11 cellular contexts compared by ENCODE assay signal in genomic region chr6:112683926-112684325, GRCh38.
A peak's percentile ranks its signal among the peaks of the same experiment; 100 is the strongest.
DNase-seq lines count a peak whose midpoint lies in the region; ATAC-seq and TF ChIP-seq lines count a peak whose summit lies in the region.
"Had no signal": no experiment of that assay in that cellular context is flagged by ENCODE, and none has a peak within 500 bp of the region (broad histone marks: within the 10 kb centered on the region; RNA-seq: fewer than 3 reads in every experiment).

No MANE protein-coding gene starts in this region.

- H3K9ac ChIP-seq in GM23248, result no peak overlapping the region
- H3K9ac ChIP-seq in H9 (ENCODE audit: extremely low read depth, insufficient read length, low read length), result no peak overlapping the region

- H3K4me1 Mint-ChIP-seq in H9, result peaks cover 0 to 4% of the 10 kb centered on the region in 2 experiments; a peak in 1 of 4 replicates
- H3K4me1 Mint-ChIP-seq: activated CD8-positive, alpha-beta memory T cell treated with anti-CD3 and anti-CD28 coated beads, Interleukin-2, amount 10 ng/mL, durations not matched to agents 7 days and 5 days had no signal

- no peak overlapping the region for H3K18ac ChIP-seq in H9 (ENCODE audit: insufficient read length, low read depth, low read length)

- no peak overlapping the region for H3K4ac ChIP-seq in H9 (ENCODE audit: low read depth, low read length)

- no peak for ATAC-seq in GM21526 (IDR thresholded peaks at IDR 0.05; ENCODE audit: low FRiP score, unreplicated experiment)
- ATAC-seq: activated CD8-positive, alpha-beta memory T cell treated with anti-CD3 and anti-CD28 coated beads, Interleukin-2, amount 10 ng/mL, durations not matched to agents 7 days and 5 days; activated naive CD4-positive, alpha-beta T cell treated with anti-CD3 and anti-CD28 coated beads, Interleukin-2, amount 50 U/mL, for 72 hours had no signal

- no peak overlapping the region for H3K4me3 Mint-ChIP-seq in H9
- H3K4me3 Mint-ChIP-seq: activated CD8-positive, alpha-beta memory T cell treated with anti-CD3 and anti-CD28 coated beads, Interleukin-2, amount 10 ng/mL, durations not matched to agents 7 days and 5 days had no signal

- no peak overlapping the region for H3K14ac ChIP-seq in H9 (ENCODE audit: insufficient read depth, low read length)

- H3K27ac ChIP-seq in GM23248 (peak overlapping the region; percentile 61), SJCRH30 (peak overlapping the region; percentile 3; the same call in 1 of the 2 replicates), H9 (ENCODE audit: insufficient read length, low read depth, low read length) (no peak overlapping the region)
- H3K27ac ChIP-seq: tibial artery had no signal

- H3K23ac ChIP-seq in H9 (ENCODE audit: insufficient read length, low read depth, low read length), result no peak overlapping the region

- 0 to 1% methylated on average over 3 of the region's 3 CpGs for WGBS in GM23248 (ENCODE audit: low coverage in 1 of 2, low lambda C conversion rate in 2 of 2, missing lambda C conversion rate in 2 of 2), 2 experiments
- WGBS in H9 (ENCODE audit: extremely low coverage, insufficient read length, low lambda C conversion rate), result no CpG with 5 or more reads among the region's 3 CpGs

- H3K27me3 ChIP-seq in GM23248 (replicated peaks; ENCODE audit: insufficient read depth) (no peaks in the 10 kb centered on the region), SJCRH30 (no peaks in the 10 kb centered on the region), H9 (ENCODE audit: insufficient read depth, low read length) (no peaks in the 10 kb centered on the region)
- H3K27me3 ChIP-seq: tibial artery had no signal

- no peak overlapping the region for H3T11ph ChIP-seq in H9 (ENCODE audit: low read length)

- H3K36me3 Mint-ChIP-seq in H9 (ENCODE audit: insufficient read depth in 1 of 3, low read depth in 3 of 3), result no peaks in the 10 kb centered on the region
- H3K36me3 Mint-ChIP-seq: activated CD8-positive, alpha-beta memory T cell treated with anti-CD3 and anti-CD28 coated beads, Interleukin-2, amount 10 ng/mL, durations not matched to agents 7 days and 5 days; activated naive CD4-positive, alpha-beta T cell treated with anti-CD3 and anti-CD28 coated beads, Interleukin-2, amount 50 U/mL, for 72 hours had no signal

- no peak overlapping the region for H2BK12ac ChIP-seq in H9 (ENCODE audit: insufficient read length, low read depth, low read length)

- H3K9me3 Mint-ChIP-seq in H9, result no peaks in the 10 kb centered on the region

- H3K4me3 ChIP-seq in GM23248 (no peak overlapping the region), SJCRH30 (no peak overlapping the region)
- H3K4me3 ChIP-seq: tibial artery had no signal

- no peaks in the 10 kb centered on the region for H3F3A ChIP-seq in GM23248 (ENCODE audit: insufficient read depth)

- H2BK20ac ChIP-seq in H9 (ENCODE audit: low read depth, low read length, poor library complexity, severe bottlenecking), result no peak overlapping the region

- no peak overlapping the region for H4K91ac ChIP-seq in H9 (ENCODE audit: insufficient read length, low read depth, low read length)

- no peaks in the 10 kb centered on the region for H3K9me2 ChIP-seq in GM23248 (ENCODE audit: insufficient read depth)

- H2BK5ac ChIP-seq in H9 (ENCODE audit: insufficient read length, low read length), result no peak overlapping the region

- H3K4me1 ChIP-seq in GM23248 (ENCODE audit: insufficient read depth) (peaks cover 23% of the 10 kb centered on the region), SJCRH30 (peaks cover 13% of the 10 kb centered on the region), H9 (ENCODE audit: insufficient read depth, low read length) (no peaks in the 10 kb centered on the region)

- TF ChIP-seq CTCF in H9 (conservative IDR thresholded peaks at IDR 0.05), result no peak

- H2BK120ac ChIP-seq in H9 (ENCODE audit: low read depth, low read length, poor library complexity, severe bottlenecking), result no peak overlapping the region

- no peaks in the 10 kb centered on the region for H3K27me3 Mint-ChIP-seq in H9 (ENCODE audit: low read depth)
- H3K27me3 Mint-ChIP-seq: activated CD8-positive, alpha-beta memory T cell treated with anti-CD3 and anti-CD28 coated beads, Interleukin-2, amount 10 ng/mL, durations not matched to agents 7 days and 5 days had no signal

- no peak overlapping the region for H2AFZ ChIP-seq in GM23248
- no peak overlapping the region for H2AFZ ChIP-seq in H9 (ENCODE audit: low read length)

- no peak overlapping the region for H3K56ac ChIP-seq in H9 (ENCODE audit: insufficient read length, low read depth, low read length)

- in situ Hi-C loops in GM23248 (cut with MboI), result no loop called here

- H3K9me3 ChIP-seq in GM23248 (ENCODE audit: low read depth) (no peaks in the 10 kb centered on the region), SJCRH30 (replicated peaks) (no peaks in the 10 kb centered on the region), H9 (ENCODE audit: control insufficient read depth, low read depth, low read length) (no peaks in the 10 kb centered on the region)
- H3K9me3 ChIP-seq: tibial artery had no signal

- H2BK15ac ChIP-seq in H9 (ENCODE audit: low read depth, low read length), result no peak overlapping the region

- H3K4me2 ChIP-seq in GM23248 (ENCODE audit: unreplicated experiment) (peak overlapping the region; percentile 52), H9 (ENCODE audit: insufficient read depth, insufficient read length, low read length) (no peak overlapping the region)

- H3K79me1 ChIP-seq in H9 (ENCODE audit: insufficient read depth, low read depth, low read length, poor library complexity, severe bottlenecking), result no peaks in the 10 kb centered on the region

- DNase-seq in GM23248 (peak; percentile 94), SJCRH30 (peak in 1 of 2 experiments; percentile 43), fibroblast of gingiva (ENCODE audit: low read depth) (peak; percentile 90), renal cortical epithelial cell (ENCODE audit: low read depth) (peak; percentile 87), midbrain (lab: John Stamatoyannopoulos, UW) (no peak), H9 (no peak)
- DNase-seq: activated CD8-positive, alpha-beta memory T cell treated with anti-CD3 and anti-CD28 coated beads, Interleukin-2, amount 10 ng/mL, durations not matched to agents 7 days and 5 days; NCI-H446; tibial artery had no signal

- H3K23me2 ChIP-seq in H9 (ENCODE audit: insufficient read length, low read depth, low read length, poor library complexity, severe bottlenecking), result no peaks in the 10 kb centered on the region

- H3K36me3 ChIP-seq in GM23248 (ENCODE audit: low read depth), result no peaks in the 10 kb centered on the region
- no peaks in the 10 kb centered on the region for H3K36me3 ChIP-seq in SJCRH30
- H3K36me3 ChIP-seq: tibial artery had no signal

- no peaks in the 10 kb centered on the region for H4K20me1 ChIP-seq in GM23248 (ENCODE audit: insufficient read depth)
- H4K20me1 ChIP-seq in H9 (ENCODE audit: control insufficient read depth, insufficient read depth, insufficient read length), result no peaks in the 10 kb centered on the region

- H3K27ac Mint-ChIP-seq in H9, result no peak overlapping the region
- H3K27ac Mint-ChIP-seq: activated CD8-positive, alpha-beta memory T cell treated with anti-CD3 and anti-CD28 coated beads, Interleukin-2, amount 10 ng/mL, durations not matched to agents 7 days and 5 days; activated naive CD4-positive, alpha-beta T cell treated with anti-CD3 and anti-CD28 coated beads, Interleukin-2, amount 50 U/mL, for 72 hours had no signal

- H4K8ac ChIP-seq in H9 (replicated peaks; ENCODE audit: insufficient read length, low read depth, low read length), result no peak overlapping the region

- no peak overlapping the region for H2AK5ac ChIP-seq in H9 (ENCODE audit: insufficient read length, low read length)

- H3K79me2 ChIP-seq in GM23248 (ENCODE audit: insufficient read depth) (no peaks in the 10 kb centered on the region), H9 (ENCODE audit: insufficient read depth, low read length) (no peaks in the 10 kb centered on the region)

- H4K5ac ChIP-seq in H9 (ENCODE audit: insufficient read length, low read depth, low read length), result no peak overlapping the region

Comparison
In these comparisons a context has a peak if more than half of its experiments do, and no peak if none do; other contexts are left out.
1. DNase-seq: peak in GM23248 (single experiment), fibroblast of gingiva (single experiment) and renal cortical epithelial cell (single experiment); none in midbrain (single experiment) and H9 (single experiment).